ENCODE assay signal across 29 cellular contexts in the genomic region with DNA sequence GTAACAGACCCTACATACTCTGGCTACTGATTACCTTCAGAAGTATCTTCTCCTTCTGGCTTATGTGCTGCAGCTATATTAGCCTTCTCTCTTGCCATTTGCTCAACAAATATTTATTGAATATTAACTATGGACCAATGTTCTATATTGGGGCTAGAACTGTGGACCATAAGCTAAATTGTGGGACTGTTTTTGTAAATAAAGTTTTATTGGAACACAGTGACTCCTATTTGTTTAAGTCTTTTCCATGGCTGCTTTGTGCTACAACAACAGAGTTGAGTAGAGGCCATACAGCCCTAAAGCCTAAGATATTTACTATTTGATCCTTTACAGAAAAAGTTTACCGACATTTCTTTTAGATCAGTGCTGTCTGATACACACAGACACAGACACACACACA. TPM values are rescaled to one million over a fixed set of nuclear protein-coding genes. Genes with fewer than 3 reads are reported as not detected.
"Had no signal": no experiment of that assay in that cellular context is flagged by ENCODE, and none has a peak within 500 bp of the region (broad histone marks: within the 10 kb centered on the region; RNA-seq: fewer than 3 reads in every experiment).

No MANE protein-coding gene starts in this region.

- H3K27ac ChIP-seq: stomach, suprapubic skin, testis, thoracic aorta, thyroid gland, tibial artery, tibial nerve, transverse colon, upper lobe of left lung, upper lobe of right lung, uterus, vagina had no signal

- H3K36me3 ChIP-seq: stomach, suprapubic skin, thoracic aorta, thyroid gland, tibial artery, tibial nerve, transverse colon, upper lobe of left lung, upper lobe of right lung, uterus, vagina had no signal

- H3K27me3 ChIP-seq: stomach, suprapubic skin, testis, thyroid gland, tibial artery, tibial nerve, transverse colon, upper lobe of left lung, upper lobe of right lung, uterus, vagina had no signal

- H3K4me3 ChIP-seq: stomach, suprapubic skin, testis, thoracic aorta, thyroid gland, tibial artery, tibial nerve, transverse colon, upper lobe of left lung, upper lobe of right lung, uterus, vagina had no signal

- FAIRE-seq: urothelium cell line had no signal

- ATAC-seq: stimulated activated effector memory CD8-positive, alpha-beta T cell treated with anti-CD3 and anti-CD28 coated beads, Interleukin-12 subunit alpha, Interleukin-12 subunit beta, amount 100 ng/mL, for 72 hours; stimulated activated memory B cell treated with anti-CD40 and anti-IgM and Interleukin-4, amounts not matched to agents 10 μg/mL and 1 μg/mL and 100 μg/mL, for 72 hours; stimulated activated naive B cell treated with anti-CD40 and anti-IgM and Interleukin-4, amounts not matched to agents 10 μg/mL and 1 μg/mL and 100 μg/mL, for 72 hours; stimulated activated naive CD8-positive, alpha-beta T cell treated with anti-CD3 and anti-CD28 coated beads, Interleukin-15, amount 100 ng/mL, for 72 hours; stimulated activated naive CD8-positive, alpha-beta T cell treated with anti-CD3 and anti-CD28 coated beads, Interleukin-15, Interleukin-2, amounts not matched to agents 100 U/mL and 50 U/mL, for 24 hours; upper lobe of right lung had no signal

- H3K4me1 ChIP-seq: suprapubic skin, testis, thyroid gland, tibial artery, tibial nerve, uterus, vagina had no signal

- DNase-seq: stimulated activated CD4-positive, alpha-beta T cell treated with anti-CD3 and anti-CD28 coated beads, Interleukin-2, amount 100 ng/mL, for 48 hours; stimulated activated CD4-positive, alpha-beta T cell treated with anti-CD3 and anti-CD28 coated beads, Interleukin-4, amount 100 ng/mL, for 1 hour; stimulated activated CD4-positive, alpha-beta T cell treated with anti-CD3 and anti-CD28 coated beads, Interleukin-4, amount 100 ng/mL, for 24 hours; stimulated activated CD4-positive, alpha-beta T cell treated with anti-CD3 and anti-CD28 coated beads, Interleukin-4, amount 100 ng/mL, for 4 hours; stimulated activated CD8-positive, alpha-beta memory T cell treated with anti-CD3 and anti-CD28 coated beads, Interleukin-4, amount 100 ng/mL, for 48 hours; stimulated activated naive B cell treated with anti-CD40 and anti-IgM and Interleukin-4, amounts not matched to agents 10 μg/mL and 1 μg/mL and 100 μg/mL, for 72 hours; stimulated activated naive CD4-positive, alpha-beta T cell; stimulated activated naive CD4-positive, alpha-beta T cell treated with Interleukin-2 at 50 U/mL for 16 hours; stimulated activated naive CD8-positive, alpha-beta T cell treated with anti-CD3 and anti-CD28 coated beads, Interleukin-15, amount 100 ng/mL, for 72 hours; stimulated activated naive CD8-positive, alpha-beta T cell treated with anti-CD3 and anti-CD28 coated beads, Interleukin-15, Interleukin-2, amounts not matched to agents 100 U/mL and 50 U/mL, for 24 hours; stomach; substantia nigra; testis; thyroid gland; tibial artery; transverse colon; trophoblast cell; upper lobe of left lung; upper lobe of right lung; uterus had no signal

- H3K9me3 ChIP-seq: stomach, suprapubic skin, testis, thoracic aorta, thyroid gland, tibial artery, transverse colon, upper lobe of left lung, upper lobe of right lung, uterus, vagina had no signal

RNA-seq across cellular contexts. Expression of gene XIRP1, which starts 20.3 kb away (rescaled TPM):
- total RNA-seq: subcutaneous adipose tissue, suprapubic skin, temporal lobe, thyroid gland, tibial nerve, upper lobe of right lung, vagina had no signal
